8 cellular contexts compared by ENCODE assay signal in the genomic region with DNA sequence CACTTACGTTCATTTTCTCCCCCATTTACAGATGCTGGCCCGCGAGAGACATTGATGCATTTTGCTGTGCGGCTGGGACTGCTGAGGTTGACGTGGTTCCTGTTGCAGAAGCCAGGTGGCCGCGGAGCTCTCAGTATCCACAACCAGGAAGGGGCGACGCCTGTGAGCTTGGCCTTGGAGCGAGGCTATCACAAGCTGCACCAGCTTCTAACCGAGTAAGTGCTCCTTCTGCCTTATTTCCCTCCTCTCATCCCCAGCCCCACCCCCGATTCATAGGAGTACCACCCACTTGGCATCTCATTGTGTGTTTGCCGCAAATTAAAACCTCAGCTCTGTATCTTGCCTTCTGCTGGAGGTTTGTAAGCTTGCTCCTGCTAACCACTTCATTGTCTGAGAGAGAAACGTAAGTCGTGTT.
DNase-seq lines count a peak whose midpoint lies in the region; ATAC-seq and TF ChIP-seq lines count a peak whose summit lies in the region.

No MANE protein-coding gene starts in this region.

- no peak overlapping the region for H3K27ac Mint-ChIP-seq in GM23338

- no peaks in the 10 kb centered on the region for H3K27me3 Mint-ChIP-seq in GM23338 (ENCODE audit: insufficient read depth, low read depth, poor library complexity)

- H3K4me2 ChIP-seq in GM23338 = no peak overlapping the region

- H3K27ac ChIP-seq in GM23338 (ENCODE audit: low read depth) (no peak overlapping the region), lung (ENCODE audit: low read depth in 1 of 2, low read length in 1 of 2) (peak overlapping the region in 1 of 2 donors; percentile 61), upper lobe of right lung (peak overlapping the region; percentile 88)

- no peaks in the 10 kb centered on the region for H3K27me3 ChIP-seq in GM23338 (ENCODE audit: insufficient read depth)
- no peaks in the 10 kb centered on the region for H3K27me3 ChIP-seq in lung (ENCODE audit: control insufficient read depth, insufficient read depth)
- H3K27me3 ChIP-seq in upper lobe of right lung = no peaks in the 10 kb centered on the region

- H3K4me3 ChIP-seq in GM23338 (no peak overlapping the region), lung (no peak overlapping the region), upper lobe of right lung (peak overlapping the region; percentile 37)

- H3K4me1 Mint-ChIP-seq in GM23338 = peaks cover 19% of the 10 kb centered on the region

- in situ Hi-C loops in ACHN (cut with HindIII; ENCODE audit: low pct_ligation_motif_present, low pct_unique_long_range_greater_than_20kb, low sequenced_read_pairs) = no loop called here

- DNase-seq in GM23338 (ENCODE audit: low spot score) (peak; percentile 76), NCI-H748 treated with DMSO at 0.1 percent for 48 hours (lab: John Stamatoyannopoulos, UW) (peak; percentile 81), astrocyte of the hippocampus (ENCODE audit: low read depth, low spot score) (peak; percentile 20), lung (ENCODE audit: low spot score) (peak; percentile 84), upper lobe of right lung (peak; percentile 89), ACHN (no peak)

- H3K4me1 ChIP-seq in GM23338 (ENCODE audit: insufficient read depth) (peaks cover 8% of the 10 kb centered on the region; the same call in 1 of the 2 replicates), lung (ENCODE audit: control insufficient read depth in 2 of 2, insufficient read depth in 2 of 2, low read length in 2 of 2) (peaks cover 6 to 23% of the 10 kb centered on the region in 2 donors), upper lobe of right lung (peaks cover 60% of the 10 kb centered on the region)

- H3K4me3 Mint-ChIP-seq in GM23338 = no peak overlapping the region

- no peaks in the 10 kb centered on the region for H3F3A ChIP-seq in GM23338 (replicated peaks; ENCODE audit: low read depth)

- TF ChIP-seq CTCF in GM23338 (conservative IDR thresholded peaks at IDR 0.05; ENCODE audit: low read depth in 2 of 2) (peak; percentile 19 to 24; a peak in 3 of 4 replicates), lung (IDR thresholded peaks at IDR 0.05; ENCODE audit: control extremely low read depth, extremely low read depth) (no peak), upper lobe of right lung (IDR thresholded peaks at IDR 0.05) (peak; percentile 23)

- H3K9me3 ChIP-seq in lung (ENCODE audit: control insufficient read depth in 2 of 2, insufficient read depth in 1 of 2, low read length in 1 of 2) (no peaks in the 10 kb centered on the region), upper lobe of right lung (no peaks in the 10 kb centered on the region)

- peaks cover 3% of the 10 kb centered on the region for H3K79me2 ChIP-seq in GM23338 (replicated peaks; ENCODE audit: insufficient read depth)

- peaks cover 3% of the 10 kb centered on the region; the same call in 1 of the 2 replicates for H3K36me3 ChIP-seq in GM23338 (ENCODE audit: insufficient read depth)
- peaks cover 0 to 8% of the 10 kb centered on the region in 2 donors for H3K36me3 ChIP-seq in lung (ENCODE audit: control insufficient read depth in 2 of 2, insufficient read depth in 2 of 2, low read length in 2 of 2)
- H3K36me3 ChIP-seq in upper lobe of right lung = no peaks in the 10 kb centered on the region

- ATAC-seq in GM23338 = peak; percentile 96
- ATAC-seq in lung (ENCODE audit: insufficient read depth, low FRiP score) = peak; percentile 66
- peak; percentile 91 for ATAC-seq in upper lobe of right lung
- no peak for ATAC-seq in GM18870 (IDR thresholded peaks at IDR 0.05; ENCODE audit: unreplicated experiment)
- ATAC-seq in HG02798 (IDR thresholded peaks at IDR 0.05; ENCODE audit: poor library complexity, unreplicated experiment) = no peak

- H4K20me1 ChIP-seq in GM23338 (replicated peaks; ENCODE audit: insufficient read depth) = 0 out of 2 replicates have a peak, but pooled peaks cover 3% of the 10 kb centered on the region

- no peaks in the 10 kb centered on the region for H3K36me3 Mint-ChIP-seq in GM23338 (ENCODE audit: low read depth)

- no peaks in the 10 kb centered on the region for H3K9me2 ChIP-seq in GM23338 (ENCODE audit: insufficient read depth)

- H2AFZ ChIP-seq in GM23338 = no peak overlapping the region

- no peaks in the 10 kb centered on the region for H3K9me3 Mint-ChIP-seq in GM23338

- WGBS in lung, 2 donors = 8 to 10% methylated on average over 15 of the region's 15 CpGs

- intact Hi-C loops in upper lobe of right lung (cut with DNase I) = no loop called here

TF ChIP-seq in GM23338, 12 proteins besides CTCF, POLR2A, EP300 and RAD21:
- no peak for TF ChIP-seq NANOG (IDR thresholded peaks at IDR 0.05; ENCODE audit: borderline replicate concordance)
- TF ChIP-seq, protein P1, sequence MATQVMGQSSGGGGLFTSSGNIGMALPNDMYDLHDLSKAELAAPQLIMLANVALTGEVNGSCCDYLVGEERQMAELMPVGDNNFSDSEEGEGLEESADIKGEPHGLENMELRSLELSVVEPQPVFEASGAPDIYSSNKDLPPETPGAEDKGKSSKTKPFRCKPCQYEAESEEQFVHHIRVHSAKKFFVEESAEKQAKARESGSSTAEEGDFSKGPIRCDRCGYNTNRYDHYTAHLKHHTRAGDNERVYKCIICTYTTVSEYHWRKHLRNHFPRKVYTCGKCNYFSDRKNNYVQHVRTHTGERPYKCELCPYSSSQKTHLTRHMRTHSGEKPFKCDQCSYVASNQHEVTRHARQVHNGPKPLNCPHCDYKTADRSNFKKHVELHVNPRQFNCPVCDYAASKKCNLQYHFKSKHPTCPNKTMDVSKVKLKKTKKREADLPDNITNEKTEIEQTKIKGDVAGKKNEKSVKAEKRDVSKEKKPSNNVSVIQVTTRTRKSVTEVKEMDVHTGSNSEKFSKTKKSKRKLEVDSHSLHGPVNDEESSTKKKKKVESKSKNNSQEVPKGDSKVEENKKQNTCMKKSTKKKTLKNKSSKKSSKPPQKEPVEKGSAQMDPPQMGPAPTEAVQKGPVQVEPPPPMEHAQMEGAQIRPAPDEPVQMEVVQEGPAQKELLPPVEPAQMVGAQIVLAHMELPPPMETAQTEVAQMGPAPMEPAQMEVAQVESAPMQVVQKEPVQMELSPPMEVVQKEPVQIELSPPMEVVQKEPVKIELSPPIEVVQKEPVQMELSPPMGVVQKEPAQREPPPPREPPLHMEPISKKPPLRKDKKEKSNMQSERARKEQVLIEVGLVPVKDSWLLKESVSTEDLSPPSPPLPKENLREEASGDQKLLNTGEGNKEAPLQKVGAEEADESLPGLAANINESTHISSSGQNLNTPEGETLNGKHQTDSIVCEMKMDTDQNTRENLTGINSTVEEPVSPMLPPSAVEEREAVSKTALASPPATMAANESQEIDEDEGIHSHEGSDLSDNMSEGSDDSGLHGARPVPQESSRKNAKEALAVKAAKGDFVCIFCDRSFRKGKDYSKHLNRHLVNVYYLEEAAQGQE (IDR thresholded peaks at IDR 0.05; ENCODE audit: unreplicated experiment) = no peak
- TF ChIP-seq ZNF114 (CRISPR knock-in tag; IDR thresholded peaks at IDR 0.05) = no peak

Comparison
In these comparisons a context has a peak if more than half of its experiments do, and no peak if none do; other contexts are left out.
1. ATAC-seq: peak in GM23338 (single experiment), lung (single experiment) and upper lobe of right lung (single experiment); none in GM18870 (single experiment) and HG02798 (single experiment).